8 cellular contexts compared by ENCODE assay signal in the genomic region with DNA sequence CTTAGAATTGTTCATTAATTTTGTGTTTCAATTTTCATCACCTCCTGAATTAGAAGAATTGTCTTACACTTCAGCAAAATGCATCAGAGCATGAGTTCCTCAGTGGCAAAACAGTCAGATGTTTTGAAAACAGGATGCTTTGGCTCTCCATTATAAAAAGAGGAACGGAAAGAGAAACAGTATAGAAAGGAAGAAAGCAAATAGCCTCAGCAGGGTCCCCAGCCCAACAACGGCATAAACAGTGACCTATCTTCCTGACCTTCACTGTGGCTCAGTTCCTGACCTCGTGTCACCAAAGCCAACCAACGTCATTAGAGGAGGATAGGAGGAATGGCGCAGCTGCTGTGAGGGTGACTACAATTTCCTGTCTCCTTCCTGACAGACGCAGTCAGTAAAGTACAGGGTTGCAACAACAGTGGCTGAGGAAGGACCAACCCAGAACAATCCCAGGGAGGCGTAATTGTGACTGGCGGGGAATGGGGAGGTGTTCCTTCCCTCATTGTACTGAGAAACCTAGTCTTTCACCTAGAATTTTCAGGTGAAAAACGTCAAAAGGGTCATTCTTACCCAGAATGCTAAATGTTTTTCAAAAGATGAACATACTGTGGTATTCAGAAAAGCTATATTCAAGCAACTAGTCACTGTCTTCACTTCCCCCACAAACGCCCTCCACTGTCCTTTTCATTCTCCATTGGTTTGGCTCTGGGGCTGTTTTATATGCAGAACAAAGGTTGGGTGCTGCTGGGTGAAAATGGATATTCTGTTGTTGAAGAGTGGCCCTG.
DNase-seq lines count a peak whose midpoint lies in the region; ATAC-seq, FAIRE-seq and TF ChIP-seq lines count a peak whose summit lies in the region.

No MANE protein-coding gene starts in this region.

- ATAC-seq in GM18502 (IDR thresholded peaks at IDR 0.05; ENCODE audit: poor library complexity, unreplicated experiment) (peak; percentile 84), HG02763 (IDR thresholded peaks at IDR 0.05; ENCODE audit: unreplicated experiment) (peak; percentile 79), left ventricle myocardium superior (peak; percentile 79)

- DNase-seq in activated effector memory CD4-positive, alpha-beta T cell treated with Interleukin-2 at 50 U/mL for 16 hours, result peak; percentile 63
- DNase-seq in left ventricle myocardium superior, result peak; percentile 69
- DNase-seq in stimulated activated CD4-positive, alpha-beta T cell treated with anti-CD3 and anti-CD28 coated beads, Interleukin-15, amount 100 ng/mL, for 1 hour (ENCODE audit: low read depth in 1 of 2, low spot score in 1 of 2), result peak; percentile 25 to 58
- no peak for DNase-seq in HuH-7 (ENCODE audit: low spot score)
- no peak for DNase-seq in urothelium cell line (ENCODE audit: low spot score)

- intact Hi-C loops in left ventricle myocardium superior (cut with micrococcal nuclease), result no loop called here

- FAIRE-seq in urothelium cell line (lab: Jason Lieb, UNC), result no peak

TF ChIP-seq in PFSK-1, 5 proteins besides CTCF, POLR2A, EP300 and RAD21:
- 0 out of 2 replicates have a peak, but pooled peaks have one; percentile 8 for TF ChIP-seq POLR2AphosphoS5 (IDR thresholded peaks at IDR 0.05; ENCODE audit: low read depth, low read length)
- TF ChIP-seq FOXP2 (optimal IDR thresholded peaks at IDR 0.05; ENCODE audit: borderline replicate concordance, extremely low read depth, extremely low read length, insufficient read depth), result peak; percentile 94
- peak; percentile 52; the same call in 1 of the 2 replicates for TF ChIP-seq SIN3A (IDR thresholded peaks at IDR 0.05; ENCODE audit: borderline replicate concordance, insufficient read depth, low read length)
- peak in 1 of 2 experiments; percentile 24; a peak in 1 of 4 replicates for TF ChIP-seq REST (IDR thresholded peaks at IDR 0.05; ENCODE audit: insufficient read depth in 1 of 2, low read depth in 2 of 2, low read length in 2 of 2)
- TF ChIP-seq TAF1 (IDR thresholded peaks at IDR 0.05; ENCODE audit: borderline replicate concordance, insufficient read depth, low read length), result no peak

Comparison
In these comparisons a context has a peak if more than half of its experiments do, and no peak if none do; other contexts are left out.
1. DNase-seq: peak in activated effector memory CD4-positive, alpha-beta T cell treated with Interleukin-2 at 50 U/mL for 16 hours (single experiment), left ventricle myocardium superior (single experiment) and stimulated activated CD4-positive, alpha-beta T cell treated with anti-CD3 and anti-CD28 coated beads, Interleukin-15, amount 100 ng/mL, for 1 hour (2 of 2); none in HuH-7 (single experiment) and urothelium cell line (single experiment).
2. Peak in every context shown above with its lines, with median percentiles within 50 percentile points of each other: ATAC-seq.